ENCODE assay signal across 8 cellular contexts in the genomic region with DNA sequence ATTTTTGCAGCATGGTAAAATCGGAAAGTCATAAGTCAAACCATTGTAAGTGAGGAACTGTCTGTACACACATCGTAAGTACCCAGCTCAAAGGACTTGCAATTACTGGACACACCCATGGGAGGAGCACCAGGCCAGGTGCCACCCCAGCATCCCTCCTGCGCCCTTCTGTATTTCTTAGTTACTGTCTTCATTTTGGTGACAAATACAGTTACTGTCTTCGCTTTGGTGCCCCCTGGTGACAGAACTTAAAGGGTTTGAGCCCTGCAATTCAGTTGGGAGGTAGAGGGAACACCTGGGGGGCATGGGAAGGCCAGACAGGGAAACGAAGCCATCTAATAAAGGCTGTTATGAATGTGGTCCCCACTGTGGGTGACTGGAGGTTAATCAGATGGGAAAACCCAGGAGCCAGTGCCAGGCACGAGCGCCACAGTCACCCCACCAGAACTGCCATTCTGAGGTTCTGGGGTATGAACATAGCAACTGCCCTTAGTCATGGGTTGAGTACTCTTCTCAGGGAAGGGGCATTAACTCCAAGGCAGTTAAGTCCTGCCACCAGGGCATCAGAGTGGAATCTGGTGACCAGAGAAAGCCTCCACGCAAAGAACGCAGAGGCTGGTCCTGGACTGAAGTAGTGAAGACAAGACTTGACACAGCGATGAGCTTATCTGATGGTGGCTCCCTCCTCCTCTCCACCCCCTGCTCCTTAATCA.
A peak's percentile ranks its signal among the peaks of the same experiment; 100 is the strongest.
DNase-seq lines count a peak whose midpoint lies in the region; ATAC-seq and TF ChIP-seq lines count a peak whose summit lies in the region.

No MANE protein-coding gene starts in this region.

- H3K9me3 ChIP-seq in gastroesophageal sphincter = no peaks in the 10 kb centered on the region

- no peaks in the 10 kb centered on the region for H3K36me3 Mint-ChIP-seq in T-cell
- H3K36me3 Mint-ChIP-seq in nephron progenitor cell (ENCODE audit: low read depth) = no peaks in the 10 kb centered on the region

- H3K27ac Mint-ChIP-seq in T-cell (no peak overlapping the region), nephron progenitor cell (no peak overlapping the region)

- TF ChIP-seq EP300 in gastroesophageal sphincter (IDR thresholded peaks at IDR 0.05) = no peak

- H3K27me3 ChIP-seq in gastroesophageal sphincter = peaks cover 86% of the 10 kb centered on the region

- DNase-seq in DMS 273 (lab: John Stamatoyannopoulos, UW; ENCODE audit: unreplicated experiment) = peak; percentile 64
- DNase-seq in DMS 273 treated with DMSO at 0.1 percent for 48 hours (lab: John Stamatoyannopoulos, UW) = no peak
- peak; percentile 15 for DNase-seq in HuH-7.5 (ENCODE audit: low spot score)
- peak in 20 of 34 experiments; percentile 2 to 23 (median 14) for DNase-seq in T-cell
- DNase-seq in dermis blood vessel endothelial cell = peak; percentile 63
- peak; percentile 36 for DNase-seq in nephron progenitor cell

- WGBS in gastroesophageal sphincter (ENCODE audit: low coverage in 1 of 2), 2 donors = 55 to 77% methylated on average over 3 to 5 of the region's 10 CpGs

- CTCF ChIA-PET in T-cell (lab: Charles Lee) = no interaction called here

- H3K36me3 ChIP-seq in gastroesophageal sphincter = no peaks in the 10 kb centered on the region

- peak in 1 of 4 experiments; percentile 36 for ATAC-seq in T-cell (replicated peaks in 1 of 4)
- no peak for ATAC-seq in gastroesophageal sphincter
- ATAC-seq in GM21528 (IDR thresholded peaks at IDR 0.05; ENCODE audit: low FRiP score, unreplicated experiment) = no peak

- H3K27me3 Mint-ChIP-seq in T-cell (peaks cover 13 to 16% of the 10 kb centered on the region in 2 donors), nephron progenitor cell (ENCODE audit: low read depth, poor library complexity) (peaks cover 15% of the 10 kb centered on the region)

- no peak for TF ChIP-seq POLR2A in gastroesophageal sphincter (IDR thresholded peaks at IDR 0.05)

- peak; percentile 36 for TF ChIP-seq CTCF in nephron progenitor cell (IDR thresholded peaks at IDR 0.05)
- peak in 2 of 4 experiments; percentile 13 to 42 for TF ChIP-seq CTCF in gastroesophageal sphincter (IDR thresholded peaks at IDR 0.05)

- H3K4me3 ChIP-seq in gastroesophageal sphincter = no peak overlapping the region

- POLR2A ChIA-PET in T-cell (lab: Charles Lee) = no interaction called here

- H3K27ac ChIP-seq in gastroesophageal sphincter = no peak overlapping the region

- H3K4me1 Mint-ChIP-seq in T-cell = no peaks in the 10 kb centered on the region
- H3K4me1 Mint-ChIP-seq in nephron progenitor cell = peaks cover 13% of the 10 kb centered on the region

- no peaks in the 10 kb centered on the region for H3K4me1 ChIP-seq in gastroesophageal sphincter

- H3K4me3 Mint-ChIP-seq in T-cell (no peak overlapping the region), nephron progenitor cell (no peak overlapping the region)

- no peaks in the 10 kb centered on the region for H3K9me3 Mint-ChIP-seq in T-cell
- peaks cover under 1% of the 10 kb centered on the region for H3K9me3 Mint-ChIP-seq in nephron progenitor cell
